ENCODE assay signal across 26 cellular contexts in the genomic region with DNA sequence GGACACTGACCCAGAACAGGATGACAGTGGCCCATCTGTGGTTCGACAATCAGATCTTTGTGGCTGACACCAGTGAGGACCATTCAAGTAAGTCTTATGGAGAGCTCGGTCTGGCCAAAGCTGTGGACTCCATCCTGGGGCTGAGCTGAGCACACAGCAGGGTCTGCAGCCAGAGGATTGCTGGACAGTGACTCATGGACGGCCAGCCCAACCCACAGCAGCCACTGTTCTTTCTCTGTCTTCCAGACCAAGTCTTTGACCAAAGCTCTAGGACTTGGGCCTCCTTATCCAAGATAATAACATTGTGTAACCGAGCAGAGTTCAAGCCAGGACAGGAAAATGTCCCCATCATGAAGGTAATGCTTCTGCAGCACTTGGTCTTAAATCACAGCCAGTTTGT. TPM values are rescaled to one million over a fixed set of nuclear protein-coding genes. Genes with fewer than 3 reads are reported as not detected.
DNase-seq lines count a peak whose midpoint lies in the region; ATAC-seq, FAIRE-seq and TF ChIP-seq lines count a peak whose summit lies in the region.
"Had no signal": no experiment of that assay in that cellular context is flagged by ENCODE, and none has a peak within 500 bp of the region (broad histone marks: within the 10 kb centered on the region; RNA-seq: fewer than 3 reads in every experiment).

No MANE protein-coding gene starts in this region.

- TF ChIP-seq CTCF in astrocyte (IDR thresholded peaks at IDR 0.05; ENCODE audit: insufficient read depth, low read depth, low read length) (no peak), smooth muscle cell (IDR thresholded peaks at IDR 0.05; ENCODE audit: borderline replicate concordance, insufficient read depth, poor library complexity, severe bottlenecking) (no peak)
- TF ChIP-seq CTCF in CD4-positive, alpha-beta T cell (IDR thresholded peaks at IDR 0.05), result no peak

- H3K27ac ChIP-seq in astrocyte (ENCODE audit: low read depth, low read length) (no peak overlapping the region), right cardiac atrium (ENCODE audit: low read length) (no peak overlapping the region), smooth muscle cell (ENCODE audit: low read depth) (no peak overlapping the region)
- no peak overlapping the region for H3K27ac ChIP-seq in CD4-positive, alpha-beta T cell (ENCODE audit: low read depth, low read length)
- H3K27ac ChIP-seq: C4-2B, foreskin keratinocyte, sigmoid colon, thyroid gland had no signal

- CTCF ChIA-PET in CD4-positive, alpha-beta T cell (lab: Charles Lee), result interaction anchor here (0.9 to 2.3 kb wide), 2 partner anchors 10 to 35 kb away, joined by 5 to 7 read pairs; no protein-coding TSS in a partner anchor

- FAIRE-seq in astrocyte (lab: Jason Lieb, UNC), result no peak
- FAIRE-seq: GM12878, H1 had no signal

- H3K9me3 Mint-ChIP-seq in astrocyte (ENCODE audit: unreplicated experiment), result no peaks in the 10 kb centered on the region
- H3K9me3 Mint-ChIP-seq in CD4-positive, alpha-beta T cell, result no peaks in the 10 kb centered on the region
- H3K9me3 Mint-ChIP-seq: activated B cell treated with CpG ODN at 0.5 μM for 24 hours, nephron progenitor cell, T-cell had no signal

- H3K27me3 ChIP-seq in astrocyte (ENCODE audit: insufficient read depth, low read length) (peaks cover 4% of the 10 kb centered on the region), right cardiac atrium (ENCODE audit: control insufficient read depth, insufficient read depth) (no peaks in the 10 kb centered on the region), smooth muscle cell (ENCODE audit: low read depth) (no peaks in the 10 kb centered on the region)
- H3K27me3 ChIP-seq in CD4-positive, alpha-beta T cell (ENCODE audit: control insufficient read depth, insufficient read depth, low read length), result peaks cover 29% of the 10 kb centered on the region
- H3K27me3 ChIP-seq: foreskin keratinocyte, sigmoid colon, thyroid gland had no signal

- H3K27me3 Mint-ChIP-seq in astrocyte (ENCODE audit: low read depth, unreplicated experiment), result peaks cover 34% of the 10 kb centered on the region
- peaks cover 37% of the 10 kb centered on the region for H3K27me3 Mint-ChIP-seq in CD4-positive, alpha-beta T cell

- H3K4me1 ChIP-seq in astrocyte (ENCODE audit: insufficient read depth, low read length) (peaks cover 13% of the 10 kb centered on the region), right cardiac atrium (ENCODE audit: control insufficient read depth, insufficient read depth, low read length) (peaks cover 3% of the 10 kb centered on the region), smooth muscle cell (ENCODE audit: low read depth) (peaks cover 3% of the 10 kb centered on the region)
- H3K4me1 ChIP-seq: sigmoid colon, thyroid gland had no signal

- peak; percentile 88 to 90 for ATAC-seq in right cardiac atrium
- no peak for ATAC-seq in CD4-positive, alpha-beta T cell (ENCODE audit: poor library complexity)
- no peak for ATAC-seq in HG03196 (IDR thresholded peaks at IDR 0.05; ENCODE audit: unreplicated experiment)
- ATAC-seq: foreskin keratinocyte, GM12878, Panc1, T-cell had no signal

- POLR2A ChIA-PET in CD4-positive, alpha-beta T cell (lab: Charles Lee), result no interaction called here

- no peaks in the 10 kb centered on the region for H3K36me3 Mint-ChIP-seq in astrocyte (ENCODE audit: low read depth, unreplicated experiment)
- no peaks in the 10 kb centered on the region for H3K36me3 Mint-ChIP-seq in CD4-positive, alpha-beta T cell (ENCODE audit: low read depth)
- H3K36me3 Mint-ChIP-seq: T-cell had no signal

- H3K4me2 ChIP-seq in astrocyte (ENCODE audit: low read length) (peak overlapping the region; percentile 41), smooth muscle cell (peak overlapping the region; percentile 44)

- intact Hi-C loops in right cardiac atrium (cut with DNase I), result loop anchor here in 2 of 4 donors (5.0 kb wide), 1 partner anchor 35 kb away; no protein-coding TSS in a partner anchor
- intact Hi-C loops in CD4-positive, alpha-beta T cell (cut with DNase I, micrococcal nuclease), result no loop called here

- H3K79me2 ChIP-seq in astrocyte (ENCODE audit: insufficient read depth, low read length) (no peaks in the 10 kb centered on the region), smooth muscle cell (ENCODE audit: low read depth) (no peaks in the 10 kb centered on the region)

- no peak overlapping the region for H3K27ac Mint-ChIP-seq in astrocyte (ENCODE audit: unreplicated experiment)
- H3K27ac Mint-ChIP-seq in CD4-positive, alpha-beta T cell, result no peak overlapping the region
- H3K27ac Mint-ChIP-seq: activated B cell treated with CpG ODN at 0.5 μM for 24 hours, nephron progenitor cell had no signal

- in situ Hi-C loops in KBM-7 (cut with MboI; ENCODE audit: low pct_unique_long_range_greater_than_20kb, low sequenced_read_pairs), result no loop called here

- H4K20me1 ChIP-seq in astrocyte (ENCODE audit: insufficient read depth, low read length) (no peaks in the 10 kb centered on the region), smooth muscle cell (ENCODE audit: low read depth) (no peaks in the 10 kb centered on the region)

- peaks cover 12% of the 10 kb centered on the region for H3K4me1 Mint-ChIP-seq in astrocyte (ENCODE audit: low read depth, unreplicated experiment)
- peaks cover 5% of the 10 kb centered on the region for H3K4me1 Mint-ChIP-seq in CD4-positive, alpha-beta T cell (ENCODE audit: low read depth)

- H3K4me3 Mint-ChIP-seq in astrocyte (ENCODE audit: unreplicated experiment), result no peak overlapping the region
- no peak overlapping the region for H3K4me3 Mint-ChIP-seq in CD4-positive, alpha-beta T cell
- H3K4me3 Mint-ChIP-seq: activated B cell treated with CpG ODN at 0.5 μM for 24 hours, nephron progenitor cell, T-cell had no signal

- peak; percentile 15 for DNase-seq in GM04504 (ENCODE audit: low read depth)
- peak; percentile 69 for DNase-seq in astrocyte (ENCODE audit: low read depth)
- peak; percentile 61 to 76 (median 63) for DNase-seq in right cardiac atrium
- DNase-seq in smooth muscle cell (lab: John Stamatoyannopoulos, UW; ENCODE audit: unreplicated experiment), result no peak
- DNase-seq in CD4-positive, alpha-beta T cell, result no peak
- no peak for DNase-seq in KBM-7
- no peak for DNase-seq in NCI-H1930 (lab: John Stamatoyannopoulos, UW)
- DNase-seq: activated B cell treated with CpG ODN at 0.5 μM for 24 hours; activated effector memory CD4-positive, alpha-beta T cell treated with anti-CD3 and anti-CD28 coated beads, Interleukin-2, amount 50 U/mL, for 16 hours; anterior cingulate cortex; DMS79 treated with DMSO at 0.1 percent for 48 hours; foreskin keratinocyte; mammary epithelial cell; NCI-H2107; NCI-H69; nephron progenitor cell; sigmoid colon; stimulated activated CD4-positive, alpha-beta T cell treated with anti-CD3 and anti-CD28 coated beads, Interleukin-4, amount 100 ng/mL, for 1 hour; stimulated activated CD8-positive, alpha-beta memory T cell treated with anti-CD3 and anti-CD28 coated beads, Interleukin-4, amount 100 ng/mL, for 48 hours; T-cell; thyroid gland had no signal

- H3K9me3 ChIP-seq in astrocyte (ENCODE audit: insufficient read depth, low read depth, low read length) (no peaks in the 10 kb centered on the region), right cardiac atrium (ENCODE audit: control insufficient read depth, low read length) (no peaks in the 10 kb centered on the region), smooth muscle cell (replicated peaks; ENCODE audit: low read depth) (no peaks in the 10 kb centered on the region)
- H3K9me3 ChIP-seq in CD4-positive, alpha-beta T cell (ENCODE audit: control insufficient read depth, low read length), result no peaks in the 10 kb centered on the region
- H3K9me3 ChIP-seq: sigmoid colon, thyroid gland had no signal

- H3K36me3 ChIP-seq in astrocyte (ENCODE audit: insufficient read depth, low read length) (no peaks in the 10 kb centered on the region), smooth muscle cell (ENCODE audit: low read depth) (no peaks in the 10 kb centered on the region)
- H3K36me3 ChIP-seq: sigmoid colon, thyroid gland had no signal

- H2AFZ ChIP-seq in astrocyte (ENCODE audit: low read depth, low read length) (no peak overlapping the region), smooth muscle cell (ENCODE audit: low read depth) (no peak overlapping the region)

- H3F3A ChIP-seq in smooth muscle cell (ENCODE audit: low read depth), result peaks cover 4% of the 10 kb centered on the region

- H3K4me3 ChIP-seq in astrocyte (ENCODE audit: insufficient read depth, low read depth, low read length), result no peak overlapping the region
- no peak overlapping the region for H3K4me3 ChIP-seq in right cardiac atrium (ENCODE audit: low read length)
- H3K4me3 ChIP-seq in smooth muscle cell, result no peak overlapping the region
- H3K4me3 ChIP-seq: GM12878, sigmoid colon, thyroid gland had no signal

- H3K9ac ChIP-seq in astrocyte (ENCODE audit: low read length) (no peak overlapping the region), smooth muscle cell (ENCODE audit: low read depth) (no peak overlapping the region)

- 37% methylated on average over 4 of the region's 4 CpGs for WGBS in right cardiac atrium
- 21% methylated on average over 4 of the region's 4 CpGs for WGBS in smooth muscle cell (ENCODE audit: low lambda C conversion rate)

RNA-seq across cellular contexts. Expression of a gene that starts 12.3 kb away (rescaled TPM):
- total RNA-seq in astrocyte, result 0.19 TPM in 1 of 2 replicates, not detected in the other
- total RNA-seq in right cardiac atrium, result not detected
- not detected for polyA plus RNA-seq in right cardiac atrium
- 0.67 and 0.72 TPM in 2 replicates for total RNA-seq in smooth muscle cell
- polyA plus RNA-seq in smooth muscle cell, result 0.63 TPM in 1 of 2 replicates, not detected in the other
- total RNA-seq in CD4-positive, alpha-beta T cell, result under 1 TPM; 0.05 to 0.06 TPM
- total RNA-seq: activated B cell treated with CpG ODN at 0.5 μM for 24 hours, sigmoid colon, T-cell had no signal
- polyA plus RNA-seq: sigmoid colon had no signal

Comparison
In these comparisons a context has a peak if more than half of its experiments do, and no peak if none do; other contexts are left out.
1. DNase-seq: peak in GM04504 (single experiment), astrocyte (single experiment) and right cardiac atrium (3 of 3); none in smooth muscle cell (single experiment), CD4-positive, alpha-beta T cell (0 of 10), KBM-7 (single experiment) and NCI-H1930 (0 of 2).
2. ATAC-seq: peak in right cardiac atrium (2 of 2); none in CD4-positive, alpha-beta T cell (single experiment) and HG03196 (single experiment).